12 cellular contexts compared by ENCODE assay signal in the genomic region with DNA sequence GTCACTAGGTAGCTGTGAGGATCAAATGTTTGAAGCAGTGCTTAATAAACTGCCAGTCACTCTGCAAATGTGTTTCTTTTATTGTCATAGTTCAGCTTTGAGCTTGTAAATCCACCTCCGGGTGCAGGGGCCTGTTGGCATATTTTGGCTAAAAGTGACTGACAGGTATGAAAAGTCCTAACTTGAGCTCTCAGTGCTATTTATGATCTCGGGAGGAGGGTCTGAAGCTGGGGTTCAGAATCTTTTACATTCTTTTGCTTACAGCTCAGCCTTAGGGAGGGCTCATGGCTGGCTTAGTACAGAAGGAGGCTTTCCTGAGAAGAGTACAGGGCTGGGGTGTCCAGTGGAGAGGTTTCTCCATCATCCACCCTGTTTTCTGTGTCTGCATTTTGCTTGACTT. TPM values are rescaled to one million over a fixed set of nuclear protein-coding genes. Genes with fewer than 3 reads are reported as not detected.
DNase-seq lines count a peak whose midpoint lies in the region; ATAC-seq, FAIRE-seq and TF ChIP-seq lines count a peak whose summit lies in the region.
"Had no signal": no experiment of that assay in that cellular context is flagged by ENCODE, and none has a peak within 500 bp of the region (broad histone marks: within the 10 kb centered on the region; RNA-seq: fewer than 3 reads in every experiment).

No MANE protein-coding gene starts in this region.

- no peak for DNase-seq in GM12892 (ENCODE audit: insufficient read length)
- DNase-seq in activated CD8-positive, alpha-beta T cell treated with anti-CD3 and anti-CD28 coated beads for 36 hours = peak; percentile 45
- DNase-seq in immature natural killer cell = no peak
- no peak for DNase-seq in GM12891 (ENCODE audit: insufficient read length, low spot score)
- no peak for DNase-seq in KG1 (lab: John Stamatoyannopoulos, UW)
- DNase-seq in RWPE1 (ENCODE audit: low spot score) = no peak
- DNase-seq in NOMO-1 treated with DMSO at 0.1 percent for 48 hours (lab: John Stamatoyannopoulos, UW; ENCODE audit: unreplicated experiment) = no peak
- DNase-seq: NCI-H446 treated with DMSO at 0.1 percent for 48 hours, right lobe of liver, upper lobe of right lung had no signal

- peaks cover 5% of the 10 kb centered on the region for H3K27me3 Mint-ChIP-seq in activated CD8-positive, alpha-beta T cell treated with anti-CD3 and anti-CD28 coated beads for 36 hours
- H3K27me3 Mint-ChIP-seq in immature natural killer cell (ENCODE audit: low read depth in 3 of 3) = peaks cover 3 to 7% (median 4%) of the 10 kb centered on the region in 3 donors

- H3K4me3 Mint-ChIP-seq in activated CD8-positive, alpha-beta T cell treated with anti-CD3 and anti-CD28 coated beads for 36 hours = peak overlapping the region; percentile 74
- H3K4me3 Mint-ChIP-seq in immature natural killer cell = peak overlapping the region; percentile 62 to 82 (median 82)

- H3K4me1 Mint-ChIP-seq in activated CD8-positive, alpha-beta T cell treated with anti-CD3 and anti-CD28 coated beads for 36 hours (ENCODE audit: low read depth) = peaks cover 63% of the 10 kb centered on the region
- peaks cover 15 to 23% of the 10 kb centered on the region in 2 donors for H3K4me1 Mint-ChIP-seq in immature natural killer cell

- no peaks in the 10 kb centered on the region for H3K27me3 ChIP-seq in BLaER1 treated with 17β-estradiol and CSF1 and Interleukin-3, amounts not matched to agents 10 nM and 100 nM
- H3K27me3 ChIP-seq: right lobe of liver had no signal

- POLR2A ChIA-PET in activated CD8-positive, alpha-beta T cell treated with anti-CD3 and anti-CD28 coated beads for 36 hours (lab: Charles Lee) = interaction anchor here (0.6 to 2.2 kb wide), 9 partner anchors 12 to 758 kb away, joined by 3 to 5 read pairs (median 4); no protein-coding TSS in a partner anchor
- POLR2A ChIA-PET in RWPE1 (lab: Yijun Ruan, JAX; ENCODE audit: low non-redundant PET) = no interaction called here

- peak overlapping the region in 10 of 11 experiments; percentile 84 to 92 (median 90); a peak in 20 of 22 replicates for H3K9ac ChIP-seq in BLaER1 treated with 17β-estradiol and CSF1 and Interleukin-3, amounts not matched to agents 10 nM and 100 nM

- CTCF ChIA-PET in activated CD8-positive, alpha-beta T cell treated with anti-CD3 and anti-CD28 coated beads for 36 hours (lab: Charles Lee) = interaction anchor here (0.9 to 3.3 kb wide), 13 partner anchors 9 to 242 kb away, joined by 3 to 18 read pairs (median 5); no protein-coding TSS in a partner anchor
- CTCF ChIA-PET in RWPE1 (lab: Yijun Ruan, JAX) = no interaction called here

- H3K36me3 Mint-ChIP-seq in activated CD8-positive, alpha-beta T cell treated with anti-CD3 and anti-CD28 coated beads for 36 hours (ENCODE audit: low read depth) = peaks cover 36% of the 10 kb centered on the region
- peaks cover 0 to 12% (median 9%) of the 10 kb centered on the region in 3 donors for H3K36me3 Mint-ChIP-seq in immature natural killer cell

- no peaks in the 10 kb centered on the region for H3K9me3 Mint-ChIP-seq in activated CD8-positive, alpha-beta T cell treated with anti-CD3 and anti-CD28 coated beads for 36 hours
- H3K9me3 Mint-ChIP-seq in immature natural killer cell = no peaks in the 10 kb centered on the region

- peaks cover 0 to 35% (median 15%) of the 10 kb centered on the region in 11 experiments; a peak in 14 of 22 replicates for H4K20me1 ChIP-seq in BLaER1 treated with 17β-estradiol and CSF1 and Interleukin-3, amounts not matched to agents 10 nM and 100 nM

- TF ChIP-seq CTCF in activated CD8-positive, alpha-beta T cell treated with anti-CD3 and anti-CD28 coated beads for 36 hours (IDR thresholded peaks at IDR 0.05) = no peak
- no peak for TF ChIP-seq CTCF in RWPE1 (conservative IDR thresholded peaks at IDR 0.05; ENCODE audit: low read depth)

- FAIRE-seq in GM12892 (lab: Jason Lieb, UNC) (peak; percentile 74), GM12891 (lab: Jason Lieb, UNC) (no peak)
- FAIRE-seq: H54 had no signal

- peaks cover 46 to 74% (median 61%) of the 10 kb centered on the region in 10 experiments for H3K4me1 ChIP-seq in BLaER1 treated with 17β-estradiol and CSF1 and Interleukin-3, amounts not matched to agents 10 nM and 100 nM
- H3K4me1 ChIP-seq: right lobe of liver had no signal

- peak overlapping the region; percentile 91 to 99 (median 94) for H3K4me2 ChIP-seq in BLaER1 treated with 17β-estradiol and CSF1 and Interleukin-3, amounts not matched to agents 10 nM and 100 nM

- intact Hi-C loops in activated CD8-positive, alpha-beta T cell treated with anti-CD3 and anti-CD28 coated beads for 36 hours (cut with micrococcal nuclease) = no loop called here

- H3K36me3 ChIP-seq in BLaER1 treated with 17β-estradiol and CSF1 and Interleukin-3, amounts not matched to agents 10 nM and 100 nM = peaks cover 14 to 27% (median 24%) of the 10 kb centered on the region in 11 experiments
- H3K36me3 ChIP-seq: right lobe of liver, upper lobe of right lung had no signal

- peak; percentile 2 for ATAC-seq in activated CD8-positive, alpha-beta T cell treated with anti-CD3 and anti-CD28 coated beads for 36 hours
- ATAC-seq: upper lobe of right lung had no signal

- TF ChIP-seq POLR2A in GM12892 (IDR thresholded peaks at IDR 0.05; ENCODE audit: low read depth, low read length) (no peak), GM12891 (IDR thresholded peaks at IDR 0.05; ENCODE audit: low read depth, low read length) (no peak)

- H3K27ac Mint-ChIP-seq in activated CD8-positive, alpha-beta T cell treated with anti-CD3 and anti-CD28 coated beads for 36 hours = peak overlapping the region; percentile 82
- H3K27ac Mint-ChIP-seq in immature natural killer cell = peak overlapping the region; percentile 8 to 81 (median 64)

- peak overlapping the region in 9 of 10 experiments; percentile 80 to 96 (median 91); a peak in 15 of 20 replicates for H3K4me3 ChIP-seq in BLaER1 treated with 17β-estradiol and CSF1 and Interleukin-3, amounts not matched to agents 10 nM and 100 nM
- H3K4me3 ChIP-seq: right lobe of liver, upper lobe of right lung had no signal

- H3K27ac ChIP-seq in BLaER1 treated with 17β-estradiol and CSF1 and Interleukin-3, amounts not matched to agents 10 nM and 100 nM = peak overlapping the region in 9 of 11 experiments; percentile 12 to 97 (median 92); a peak in 15 of 22 replicates
- H3K27ac ChIP-seq in RWPE1 = no peak overlapping the region
- H3K27ac ChIP-seq: right lobe of liver, upper lobe of right lung had no signal

- no peaks in the 10 kb centered on the region for H3K9me3 ChIP-seq in BLaER1 treated with 17β-estradiol and CSF1 and Interleukin-3, amounts not matched to agents 10 nM and 100 nM (replicated peaks in 1 of 11)
- H3K9me3 ChIP-seq: right lobe of liver, upper lobe of right lung had no signal

TF ChIP-seq in GM12891, 5 proteins besides CTCF, POLR2A, EP300 and RAD21:
- TF ChIP-seq POLR2AphosphoS5 (IDR thresholded peaks at IDR 0.05; ENCODE audit: low read depth, low read length) (no peak), SPI1 (IDR thresholded peaks at IDR 0.05; ENCODE audit: low read depth, low read length) (no peak), TAF1 (IDR thresholded peaks at IDR 0.05; ENCODE audit: low read depth, low read length) (no peak), PAX5 (IDR thresholded peaks at IDR 0.05; ENCODE audit: insufficient read depth, low read length, severe bottlenecking) (no peak)
TF ChIP-seq in GM12891: peak in this region for 0.

RNA-seq across cellular contexts. Expression of gene ASPHD2, which starts 1.5 kb away (rescaled TPM):
- polyA plus RNA-seq in GM12892 (2012; ENCODE audit: missing spikeins) = 2.7 TPM
- total RNA-seq in activated CD8-positive, alpha-beta T cell treated with anti-CD3 and anti-CD28 coated beads for 36 hours = 10 to 100 TPM; 12.0 to 14.0 TPM
- 1 to 10 TPM; 1.5 to 2.2 (median 1.8) TPM for polyA plus RNA-seq in immature natural killer cell
- polyA plus RNA-seq in GM12891 (2012; ENCODE audit: low read depth, missing spikeins) = 2.7 TPM

RNA-seq across cellular contexts. Expression of gene HPS4, which starts 53.0 kb away (rescaled TPM):
- polyA plus RNA-seq in GM12892 (2012; ENCODE audit: missing spikeins) = 25.8 TPM
- 10 to 100 TPM; 51.8 to 53.5 TPM for total RNA-seq in activated CD8-positive, alpha-beta T cell treated with anti-CD3 and anti-CD28 coated beads for 36 hours
- 10 to 100 TPM in 1 of 3 donors, 1 to 10 TPM in 2; 5.0 to 13.3 (median 8.2) TPM for polyA plus RNA-seq in immature natural killer cell
- polyA plus RNA-seq in GM12891 (2012; ENCODE audit: low read depth, missing spikeins) = 16.9 TPM

RNA-seq across cellular contexts. Expression of gene SRRD, which starts 53.1 kb away (rescaled TPM):
- polyA plus RNA-seq in GM12892 (2012; ENCODE audit: missing spikeins) = 23.0 TPM
- total RNA-seq in activated CD8-positive, alpha-beta T cell treated with anti-CD3 and anti-CD28 coated beads for 36 hours = 10 to 100 TPM; 24.8 to 26.3 TPM
- polyA plus RNA-seq in immature natural killer cell = 10 to 100 TPM; 17.5 to 34.3 (median 27.6) TPM
- 15.2 TPM for polyA plus RNA-seq in GM12891 (2012; ENCODE audit: low read depth, missing spikeins)
